8 cellular contexts compared by ENCODE assay signal in the genomic region with DNA sequence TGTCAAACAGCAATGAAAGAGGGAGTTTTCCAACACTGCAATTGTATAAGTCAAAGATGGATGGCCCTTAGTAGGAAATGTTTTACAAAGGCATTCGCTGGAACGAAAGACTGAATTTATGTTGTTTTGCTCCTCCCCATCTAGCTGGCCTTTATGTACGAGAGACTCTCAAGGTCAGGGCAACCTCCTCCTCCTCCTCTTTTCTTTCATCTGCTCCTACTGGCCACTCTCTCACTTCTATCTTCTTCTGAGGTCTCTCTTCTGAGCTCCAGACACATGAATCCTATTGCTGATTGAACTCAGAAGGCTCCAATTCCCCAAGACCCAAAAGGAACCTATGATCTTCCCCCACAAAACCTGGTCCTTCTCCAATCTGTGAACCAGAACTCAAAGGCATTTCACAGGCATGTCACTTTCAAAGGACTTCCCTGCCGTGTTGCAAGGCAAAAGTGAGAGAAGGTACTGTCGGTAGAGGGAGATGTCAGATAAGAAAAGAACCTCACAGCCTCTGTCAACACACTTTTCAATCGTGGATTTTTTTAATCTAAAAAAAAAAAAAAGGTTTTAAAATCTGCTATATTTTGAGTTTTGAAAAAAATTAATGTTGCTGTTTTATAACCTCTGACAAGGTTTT. TPM values are rescaled to one million over a fixed set of nuclear protein-coding genes. Genes with fewer than 3 reads are reported as not detected.
A peak's percentile ranks its signal among the peaks of the same experiment; 100 is the strongest.
DNase-seq lines count a peak whose midpoint lies in the region; ATAC-seq and TF ChIP-seq lines count a peak whose summit lies in the region.

No MANE protein-coding gene starts in this region.

- H3K4me3 ChIP-seq in psoas muscle (no peak overlapping the region), spleen (no peak overlapping the region)

- no peaks in the 10 kb centered on the region for H3K9me3 ChIP-seq in psoas muscle
- H3K9me3 ChIP-seq in spleen, result no peaks in the 10 kb centered on the region

- H3K4me3 Mint-ChIP-seq in activated CD4-positive, alpha-beta T cell treated with anti-CD3 and anti-CD28 coated beads, Interleukin-2, amount 10 ng/mL, durations not matched to agents 7 days and 5 days, result peak overlapping the region; percentile 11
- H3K4me3 Mint-ChIP-seq in effector memory CD8-positive, alpha-beta T cell, result no peak overlapping the region

- H3K36me3 ChIP-seq in psoas muscle (ENCODE audit: insufficient read depth in 1 of 2, low read depth in 1 of 2) (no peaks in the 10 kb centered on the region), spleen (no peaks in the 10 kb centered on the region)

- POLR2A ChIA-PET in activated CD4-positive, alpha-beta T cell treated with anti-CD3 and anti-CD28 coated beads, Interleukin-2, amount 10 ng/mL, durations not matched to agents 7 days and 5 days (lab: Charles Lee), result no interaction called here

- H3K27ac ChIP-seq in psoas muscle, result no peak overlapping the region
- no peak overlapping the region for H3K27ac ChIP-seq in spleen

- CTCF ChIA-PET in activated CD4-positive, alpha-beta T cell treated with anti-CD3 and anti-CD28 coated beads, Interleukin-2, amount 10 ng/mL, durations not matched to agents 7 days and 5 days (lab: Charles Lee), result interaction anchor here (0.8 kb wide), 1 partner anchor 12 kb away, joined by 3 read pairs; no protein-coding TSS in a partner anchor

- no peaks in the 10 kb centered on the region for H3K36me3 Mint-ChIP-seq in activated CD4-positive, alpha-beta T cell treated with anti-CD3 and anti-CD28 coated beads, Interleukin-2, amount 10 ng/mL, durations not matched to agents 7 days and 5 days (ENCODE audit: low read depth)
- no peaks in the 10 kb centered on the region for H3K36me3 Mint-ChIP-seq in effector memory CD8-positive, alpha-beta T cell (ENCODE audit: insufficient read depth)

- H3K4me1 Mint-ChIP-seq in activated CD4-positive, alpha-beta T cell treated with anti-CD3 and anti-CD28 coated beads, Interleukin-2, amount 10 ng/mL, durations not matched to agents 7 days and 5 days, result peaks cover 12% of the 10 kb centered on the region
- H3K4me1 Mint-ChIP-seq in effector memory CD8-positive, alpha-beta T cell (ENCODE audit: low read depth in 2 of 2), result no peaks in the 10 kb centered on the region

- DNase-seq in activated CD4-positive, alpha-beta T cell treated with anti-CD3 and anti-CD28 coated beads, Interleukin-2, amount 10 ng/mL, durations not matched to agents 7 days and 5 days, result peak; percentile 12
- DNase-seq in activated CD4-positive, alpha-beta T cell treated with anti-CD3 and anti-CD28 coated beads, Interleukin-2, amount 50 U/mL, for 48 hours, result no peak
- peak; percentile 57 for DNase-seq in NCI-H526 treated with DMSO at 0.1 percent for 48 hours (lab: John Stamatoyannopoulos, UW)
- DNase-seq in effector memory CD8-positive, alpha-beta T cell, result peak in 2 of 3 experiments; percentile 7 to 9
- DNase-seq in psoas muscle, result no peak
- DNase-seq in spleen, result no peak
- DNase-seq in activated T-cell treated with anti-CD3 and anti-CD28 coated beads for 4 hours, result no peak

- H3K27me3 ChIP-seq in psoas muscle (ENCODE audit: insufficient read depth in 3 of 3, low read length in 2 of 3) (peaks cover 0 to 2% (median 0%) of the 10 kb centered on the region in 3 donors), spleen (replicated peaks in 1 of 7) (peaks cover 0 to 27% (median 0%) of the 10 kb centered on the region in 7 donors)

- H3K4me1 ChIP-seq in psoas muscle (no peaks in the 10 kb centered on the region), spleen (no peaks in the 10 kb centered on the region)

- TF ChIP-seq CTCF in psoas muscle (IDR thresholded peaks at IDR 0.05) (peak; percentile 18), spleen (IDR thresholded peaks at IDR 0.05 in 8 of 11, conservative IDR thresholded peaks at IDR 0.05 in 3 of 11) (peak in 5 of 11 experiments; percentile 13 to 22 (median 19))

- no peaks in the 10 kb centered on the region for H3K9me3 Mint-ChIP-seq in activated CD4-positive, alpha-beta T cell treated with anti-CD3 and anti-CD28 coated beads, Interleukin-2, amount 10 ng/mL, durations not matched to agents 7 days and 5 days
- H3K9me3 Mint-ChIP-seq in effector memory CD8-positive, alpha-beta T cell, result no peaks in the 10 kb centered on the region

- H3K27ac Mint-ChIP-seq in activated CD4-positive, alpha-beta T cell treated with anti-CD3 and anti-CD28 coated beads, Interleukin-2, amount 10 ng/mL, durations not matched to agents 7 days and 5 days, result no peak overlapping the region
- no peak overlapping the region for H3K27ac Mint-ChIP-seq in effector memory CD8-positive, alpha-beta T cell

- TF ChIP-seq POLR2A in spleen (IDR thresholded peaks at IDR 0.05), result no peak

- intact Hi-C loops in psoas muscle (cut with DNase I), result no loop called here
- intact Hi-C loops in spleen (cut with DNase I; ENCODE audit: low total_unique reads), result no loop called here

- peak; percentile 77 for ATAC-seq in effector memory CD8-positive, alpha-beta T cell (replicated peaks)
- ATAC-seq in psoas muscle (no peak), GM21447 (IDR thresholded peaks at IDR 0.05; ENCODE audit: unreplicated experiment) (no peak)

- 25 to 40% (median 39%) methylated on average over 6 of the region's 6 CpGs for whole genome bisulfite sequencing in psoas muscle, 3 donors
- 24 to 36% (median 29%) methylated on average over 6 of the region's 6 CpGs for WGBS in spleen, 5 donors

- peaks cover 18% of the 10 kb centered on the region for H3K27me3 Mint-ChIP-seq in activated CD4-positive, alpha-beta T cell treated with anti-CD3 and anti-CD28 coated beads, Interleukin-2, amount 10 ng/mL, durations not matched to agents 7 days and 5 days
- H3K27me3 Mint-ChIP-seq in effector memory CD8-positive, alpha-beta T cell, result peaks cover 34 to 52% of the 10 kb centered on the region in 2 donors

RNA-seq across cellular contexts. Expression of gene PUM3, which starts 28.5 kb away (rescaled TPM):
- 10 to 100 TPM; 49.8 to 57.2 TPM for total RNA-seq in activated CD4-positive, alpha-beta T cell treated with anti-CD3 and anti-CD28 coated beads, Interleukin-2, amount 10 ng/mL, durations not matched to agents 7 days and 5 days
- 10 to 100 TPM in 3 of 4 donors, 1 to 10 TPM in 1; 9.3 to 27.9 (median 22.5) TPM for total RNA-seq in psoas muscle
- 10 to 100 TPM; 18.9 to 39.4 (median 20.8) TPM for polyA plus RNA-seq in psoas muscle
- total RNA-seq in spleen, result 10 to 100 TPM; 21.9 to 58.5 (median 37.5) TPM
- 10 to 100 TPM; 20.9 to 48.4 (median 39.6) TPM for polyA plus RNA-seq in spleen

Comparison
In these comparisons a context has a peak if more than half of its experiments do, and no peak if none do; other contexts are left out.
1. DNase-seq: peak in activated CD4-positive, alpha-beta T cell treated with anti-CD3 and anti-CD28 coated beads, Interleukin-2, amount 10 ng/mL, durations not matched to agents 7 days and 5 days (single experiment), NCI-H526 treated with DMSO at 0.1 percent for 48 hours (single experiment) and effector memory CD8-positive, alpha-beta T cell (2 of 3); none in activated CD4-positive, alpha-beta T cell treated with anti-CD3 and anti-CD28 coated beads, Interleukin-2, amount 50 U/mL, for 48 hours (0 of 2), psoas muscle (0 of 2), spleen (single experiment) and activated T-cell treated with anti-CD3 and anti-CD28 coated beads for 4 hours (single experiment).